Comparison of ENCODE assay signal across 18 cellular contexts in genomic region chrX:136353519-136354095, GRCh38. TPM values are rescaled to one million over a fixed set of nuclear protein-coding genes. Genes with fewer than 3 reads are reported as not detected.
DNase-seq lines count a peak whose midpoint lies in the region; ATAC-seq and TF ChIP-seq lines count a peak whose summit lies in the region.
"Had no signal": no experiment of that assay in that cellular context is flagged by ENCODE, and none has a peak within 500 bp of the region (broad histone marks: within the 10 kb centered on the region; RNA-seq: fewer than 3 reads in every experiment).

No MANE protein-coding gene starts in this region.

- H3K4me1 Mint-ChIP-seq in activated naive CD4-positive, alpha-beta T cell treated with anti-CD3 and anti-CD28 coated beads, Interleukin-2, amount 10 ng/mL, durations not matched to agents 7 days and 5 days: no peaks in the 10 kb centered on the region

- CTCF ChIA-PET in PC-9 (lab: Charles Lee): interaction anchor here (0.5 kb wide), 1 partner anchor 143 kb away, joined by 3 read pairs; no protein-coding TSS in a partner anchor
- CTCF ChIA-PET in activated naive CD4-positive, alpha-beta T cell treated with anti-CD3 and anti-CD28 coated beads, Interleukin-2, amount 10 ng/mL, durations not matched to agents 7 days and 5 days (lab: Charles Lee): no interaction called here

- H3F3A ChIP-seq in GM23248 (ENCODE audit: insufficient read depth) (no peaks in the 10 kb centered on the region), PC-9 (ENCODE audit: insufficient read depth, low read depth) (peaks cover 26% of the 10 kb centered on the region), smooth muscle cell (ENCODE audit: low read depth) (no peaks in the 10 kb centered on the region)

- 39 to 41% methylated on average over 4 of the region's 4 CpGs for WGBS in GM23248 (ENCODE audit: low coverage in 1 of 2, low lambda C conversion rate in 2 of 2, missing lambda C conversion rate in 2 of 2), 2 experiments
- WGBS in smooth muscle cell (ENCODE audit: low lambda C conversion rate): 56% methylated on average over 4 of the region's 4 CpGs

- TF ChIP-seq CTCF in PC-9 (conservative IDR thresholded peaks at IDR 0.05) (no peak), smooth muscle cell (IDR thresholded peaks at IDR 0.05; ENCODE audit: borderline replicate concordance, insufficient read depth, poor library complexity, severe bottlenecking) (no peak)

- BruUV-seq in PC-9 (replicated peaks; lab: Mats Ljungman, UMichigan): TSS peak; percentile 64

- H4K20me1 ChIP-seq in GM23248 (ENCODE audit: insufficient read depth) (no peaks in the 10 kb centered on the region), PC-9 (ENCODE audit: insufficient read depth) (no peaks in the 10 kb centered on the region), smooth muscle cell (ENCODE audit: low read depth) (no peaks in the 10 kb centered on the region)
- H4K20me1 ChIP-seq: BLaER1 had no signal

- in situ Hi-C loops in GM23248 (cut with MboI): no loop called here

- H3K36me3 Mint-ChIP-seq in activated naive CD4-positive, alpha-beta T cell treated with anti-CD3 and anti-CD28 coated beads, Interleukin-2, amount 10 ng/mL, durations not matched to agents 7 days and 5 days: no peaks in the 10 kb centered on the region

- H3K27me3 ChIP-seq in GM23248 (replicated peaks; ENCODE audit: insufficient read depth) (no peaks in the 10 kb centered on the region), PC-9 (ENCODE audit: insufficient read depth, low read depth) (no peaks in the 10 kb centered on the region), smooth muscle cell (ENCODE audit: low read depth) (no peaks in the 10 kb centered on the region)
- H3K27me3 ChIP-seq: SJCRH30 had no signal

- H3K9me2 ChIP-seq in GM23248 (ENCODE audit: insufficient read depth) (no peaks in the 10 kb centered on the region), PC-9 (ENCODE audit: insufficient read depth) (no peaks in the 10 kb centered on the region; the same call in 1 of the 2 replicates)

- intact Hi-C loops in PC-9 (cut with micrococcal nuclease; ENCODE audit: unreplicated experiment): loop anchor here (1.0 to 5.0 kb wide), 4 partner anchors 44 to 221 kb away; partner anchors contain the start of gene HTATSF1
- intact Hi-C loops in left ventricle myocardium superior (cut with micrococcal nuclease): no loop called here

- POLR2A ChIA-PET in PC-9 (lab: Charles Lee; ENCODE audit: unreplicated experiment): interaction anchor here (0.6 kb wide), 1 partner anchor 97 kb away, joined by 3 read pairs; no protein-coding TSS in a partner anchor

- DNase-seq in GM23248 (peak; percentile 46), PC-9 (peak; percentile 61 to 99), epithelial cell of prostate (ENCODE audit: low read depth, low spot score) (peak; percentile 82), smooth muscle cell (lab: John Stamatoyannopoulos, UW; ENCODE audit: unreplicated experiment) (no peak), iPS-NIHi11 (ENCODE audit: low spot score) (no peak), left ventricle myocardium superior (no peak)
- no peak for DNase-seq in activated naive CD4-positive, alpha-beta T cell treated with anti-CD3 and anti-CD28 coated beads, Interleukin-2, amount 10 ng/mL, durations not matched to agents 7 days and 5 days
- DNase-seq: MM.1S, NCI-H1105, NCI-H187, NCI-H2171, NCI-H82, SJCRH30 had no signal

- H3K4me1 ChIP-seq in GM23248 (ENCODE audit: insufficient read depth): no peaks in the 10 kb centered on the region
- H3K4me1 ChIP-seq in PC-9 (replicated peaks; ENCODE audit: insufficient read depth): peaks cover 38% of the 10 kb centered on the region
- H3K4me1 ChIP-seq in smooth muscle cell (ENCODE audit: low read depth): no peaks in the 10 kb centered on the region
- H3K4me1 ChIP-seq: BLaER1, SJCRH30 had no signal

- no peak overlapping the region for H3K4me3 Mint-ChIP-seq in activated naive CD4-positive, alpha-beta T cell treated with anti-CD3 and anti-CD28 coated beads, Interleukin-2, amount 10 ng/mL, durations not matched to agents 7 days and 5 days

- no peaks in the 10 kb centered on the region for H3K27me3 Mint-ChIP-seq in activated naive CD4-positive, alpha-beta T cell treated with anti-CD3 and anti-CD28 coated beads, Interleukin-2, amount 10 ng/mL, durations not matched to agents 7 days and 5 days

- H3K9me3 ChIP-seq in GM23248 (ENCODE audit: low read depth) (no peaks in the 10 kb centered on the region), PC-9 (ENCODE audit: insufficient read depth, low read depth) (peaks cover 5% of the 10 kb centered on the region; the same call in 1 of the 2 replicates), smooth muscle cell (replicated peaks; ENCODE audit: low read depth) (no peaks in the 10 kb centered on the region)
- H3K9me3 ChIP-seq: BLaER1, SJCRH30 had no signal

- H3K79me2 ChIP-seq in GM23248 (ENCODE audit: insufficient read depth) (no peaks in the 10 kb centered on the region), PC-9 (ENCODE audit: low read depth) (no peaks in the 10 kb centered on the region), smooth muscle cell (ENCODE audit: low read depth) (no peaks in the 10 kb centered on the region)

- H3K4me3 ChIP-seq in GM23248 (no peak overlapping the region), PC-9 (no peak overlapping the region), smooth muscle cell (no peak overlapping the region)
- H3K4me3 ChIP-seq: BLaER1, SJCRH30 had no signal

- H3K4me2 ChIP-seq in GM23248 (ENCODE audit: unreplicated experiment): no peak overlapping the region
- H3K4me2 ChIP-seq in PC-9: peak overlapping the region; percentile 63
- no peak overlapping the region for H3K4me2 ChIP-seq in smooth muscle cell
- H3K4me2 ChIP-seq: BLaER1, KMS-11 had no signal

- no peak overlapping the region for H3K27ac Mint-ChIP-seq in activated naive CD4-positive, alpha-beta T cell treated with anti-CD3 and anti-CD28 coated beads, Interleukin-2, amount 10 ng/mL, durations not matched to agents 7 days and 5 days

- no peaks in the 10 kb centered on the region for H3K9me3 Mint-ChIP-seq in activated naive CD4-positive, alpha-beta T cell treated with anti-CD3 and anti-CD28 coated beads, Interleukin-2, amount 10 ng/mL, durations not matched to agents 7 days and 5 days

- H2AFZ ChIP-seq in GM23248 (no peak overlapping the region), PC-9 (peak overlapping the region; percentile 42; the same call in 1 of the 2 replicates), smooth muscle cell (ENCODE audit: low read depth) (no peak overlapping the region)

- ATAC-seq in HG02642 (IDR thresholded peaks at IDR 0.05; ENCODE audit: poor library complexity, unreplicated experiment): no peak
- no peak for ATAC-seq in left ventricle myocardium superior

- H3K27ac ChIP-seq in GM23248: no peak overlapping the region
- peak overlapping the region; percentile 95 for H3K27ac ChIP-seq in PC-9
- H3K27ac ChIP-seq in epithelial cell of prostate: peak overlapping the region; percentile 89
- H3K27ac ChIP-seq in smooth muscle cell (ENCODE audit: low read depth): peak overlapping the region; percentile 66
- H3K27ac ChIP-seq: BLaER1, KMS-11, SJCRH30 had no signal

- H3K9ac ChIP-seq in GM23248 (no peak overlapping the region), smooth muscle cell (ENCODE audit: low read depth) (no peak overlapping the region)
- H3K9ac ChIP-seq: BLaER1, KMS-11 had no signal

- H3K36me3 ChIP-seq in GM23248 (ENCODE audit: low read depth) (no peaks in the 10 kb centered on the region), PC-9 (ENCODE audit: low read depth) (no peaks in the 10 kb centered on the region), smooth muscle cell (ENCODE audit: low read depth) (no peaks in the 10 kb centered on the region)
- H3K36me3 ChIP-seq: BLaER1, SJCRH30 had no signal

RNA-seq across cellular contexts. Expression of gene ADGRG4, which starts 52.8 kb away (rescaled TPM):
- total RNA-seq in GM23248 (2014; rRNA removed; shearing (Covaris generic)): 0.25 TPM in 1 of 2 replicates, not detected in the other
- polyA plus RNA-seq in GM23248 (2016; fragmentation: Nextera tagmentation; extraction: Ambion mirVana) (not detected in 2 replicates), smooth muscle cell (0.04 TPM in 1 of 2 replicates, not detected in the other)
- total RNA-seq in PC-9 (2021) (not detected in 2 replicates), smooth muscle cell (not detected in 2 replicates), left ventricle myocardium superior (not detected)
- total RNA-seq: G401, NCI-H460, SJCRH30 had no signal

Comparison
In these comparisons a context has a peak if more than half of its experiments do, and no peak if none do; other contexts are left out.
1. DNase-seq: peak in GM23248 (single experiment), PC-9 (2 of 2) and epithelial cell of prostate (single experiment); none in smooth muscle cell (single experiment), activated naive CD4-positive, alpha-beta T cell treated with anti-CD3 and anti-CD28 coated beads, Interleukin-2, amount 10 ng/mL, durations not matched to agents 7 days and 5 days (single experiment), iPS-NIHi11 (single experiment) and left ventricle myocardium superior (single experiment).